19 cellular contexts compared by ENCODE assay signal in genomic region chr3:193883551-193883950, GRCh38.
DNase-seq lines count a peak whose midpoint lies in the region; FAIRE-seq and TF ChIP-seq lines count a peak whose summit lies in the region.
"Had no signal": no experiment of that assay in that cellular context is flagged by ENCODE, and none has a peak within 500 bp of the region (broad histone marks: within the 10 kb centered on the region; RNA-seq: fewer than 3 reads in every experiment).

No MANE protein-coding gene starts in this region.

- intact Hi-C loops in mammary epithelial cell (cut with micrococcal nuclease), result no loop called here
- intact Hi-C loops in CD4-positive, alpha-beta memory T cell (cut with micrococcal nuclease), result no loop called here

- H3K4me1 Mint-ChIP-seq in CD4-positive, alpha-beta memory T cell, result no peaks in the 10 kb centered on the region

- H3K27ac ChIP-seq in mammary epithelial cell (ENCODE audit: insufficient read depth, low read depth, low read length) (peak overlapping the region; percentile 27), caudate nucleus (ENCODE audit: low read depth, low read length) (no peak overlapping the region)
- H3K27ac ChIP-seq in CD4-positive, alpha-beta memory T cell (ENCODE audit: low read depth, low read length), result no peak overlapping the region
- H3K27ac ChIP-seq: body of pancreas, SK-N-MC, upper lobe of right lung had no signal

- 88% methylated on average over 1 of the region's 3 CpGs for WGBS in mammary epithelial cell (ENCODE audit: low coverage, missing lambda C conversion rate)

- H3K9me3 Mint-ChIP-seq in CD4-positive, alpha-beta memory T cell, result peaks cover 0 to 2% (median 0%) of the 10 kb centered on the region in 8 donors
- H3K9me3 Mint-ChIP-seq: CD8-positive, alpha-beta T cell; stimulated activated naive CD8-positive, alpha-beta T cell treated with anti-CD3 and anti-CD28 coated beads, Interleukin-15, Interleukin-2, amounts not matched to agents 100 ng/mL and 50 ng/mL, for 24 hours had no signal

- H3K4me3 Mint-ChIP-seq in CD4-positive, alpha-beta memory T cell, result no peak overlapping the region
- H3K4me3 Mint-ChIP-seq: CD8-positive, alpha-beta T cell; stimulated activated naive CD8-positive, alpha-beta T cell treated with anti-CD3 and anti-CD28 coated beads, Interleukin-15, Interleukin-2, amounts not matched to agents 100 ng/mL and 50 ng/mL, for 24 hours had no signal

- DNase-seq in ACHN, result peak; percentile 72
- DNase-seq in M059J (ENCODE audit: low read depth), result peak; percentile 98
- DNase-seq in mammary epithelial cell, result peak; percentile 64
- peak; percentile 77 for DNase-seq in glomerular visceral epithelial cell (ENCODE audit: extremely low spot score)
- no peak for DNase-seq in GM19239 (ENCODE audit: insufficient read length, low spot score)
- no peak for DNase-seq in NCI-H1417 (lab: John Stamatoyannopoulos, UW)
- no peak for DNase-seq in caudate nucleus (lab: John Stamatoyannopoulos, UW)
- DNase-seq in CD4-positive, alpha-beta memory T cell, result no peak
- DNase-seq: activated CD4-positive, alpha-beta T cell treated with anti-CD3 and anti-CD28 coated beads for 4 hours; activated CD8-positive, alpha-beta memory T cell treated with anti-CD3 and anti-CD28 coated beads, Interleukin-2, amount 50 U/mL, for 48 hours; activated naive CD4-positive, alpha-beta T cell; body of pancreas; CD8-positive, alpha-beta T cell; cortex of kidney; NCI-H2081; NCI-H526 had no signal

- H3K4me2 ChIP-seq in mammary epithelial cell (ENCODE audit: insufficient read depth, low read depth, low read length), result no peak overlapping the region

- H4K20me1 ChIP-seq in mammary epithelial cell (ENCODE audit: insufficient read depth, low read length), result no peaks in the 10 kb centered on the region

- H3K27me3 ChIP-seq in mammary epithelial cell (ENCODE audit: insufficient read depth, low read length), result no peaks in the 10 kb centered on the region
- H3K27me3 ChIP-seq in CD4-positive, alpha-beta memory T cell (ENCODE audit: insufficient read depth, low read length), result no peaks in the 10 kb centered on the region
- H3K27me3 ChIP-seq: body of pancreas, upper lobe of right lung had no signal

- FAIRE-seq in GM19239 (lab: Jason Lieb, UNC), result no peak

- no TSS peak for BruUV-seq in mammary epithelial cell (replicated peaks; lab: Mats Ljungman, UMichigan)

- CTCF ChIA-PET in mammary epithelial cell (lab: Charles Lee; ENCODE audit: low non-redundant PET), result no interaction called here
- CTCF ChIA-PET in CD4-positive, alpha-beta memory T cell (lab: Charles Lee; ENCODE audit: partially characterized antibody), result no interaction called here

- H3K27me3 Mint-ChIP-seq in CD4-positive, alpha-beta memory T cell, result peaks cover 4 to 9% of the 10 kb centered on the region in 2 donors
- H3K27me3 Mint-ChIP-seq: stimulated activated naive CD8-positive, alpha-beta T cell treated with anti-CD3 and anti-CD28 coated beads, Interleukin-15, Interleukin-2, amounts not matched to agents 100 ng/mL and 50 ng/mL, for 24 hours had no signal

- POLR2A ChIA-PET in CD4-positive, alpha-beta memory T cell (lab: Charles Lee; ENCODE audit: partially characterized antibody), result no interaction called here

- no peak overlapping the region for H3K9ac ChIP-seq in mammary epithelial cell (ENCODE audit: insufficient read depth, low read length)

- H3K36me3 ChIP-seq in mammary epithelial cell (ENCODE audit: insufficient read depth, low read length), result no peaks in the 10 kb centered on the region
- no peaks in the 10 kb centered on the region for H3K36me3 ChIP-seq in CD4-positive, alpha-beta memory T cell (ENCODE audit: insufficient read depth, low read length)
- H3K36me3 ChIP-seq: upper lobe of right lung had no signal

- H3K36me3 Mint-ChIP-seq in CD4-positive, alpha-beta memory T cell, result no peaks in the 10 kb centered on the region
- H3K36me3 Mint-ChIP-seq: CD8-positive, alpha-beta T cell had no signal

- H3K9me3 ChIP-seq in mammary epithelial cell (replicated peaks; ENCODE audit: insufficient read depth, low read length), result no peaks in the 10 kb centered on the region
- no peaks in the 10 kb centered on the region for H3K9me3 ChIP-seq in CD4-positive, alpha-beta memory T cell (ENCODE audit: control insufficient read depth in 1 of 2, low read length in 2 of 2)
- H3K9me3 ChIP-seq: body of pancreas, upper lobe of right lung had no signal

- no peak overlapping the region for H3K27ac Mint-ChIP-seq in CD4-positive, alpha-beta memory T cell
- H3K27ac Mint-ChIP-seq: CD8-positive, alpha-beta T cell; stimulated activated naive CD8-positive, alpha-beta T cell treated with anti-CD3 and anti-CD28 coated beads, Interleukin-15, Interleukin-2, amounts not matched to agents 100 ng/mL and 50 ng/mL, for 24 hours had no signal

- H3K4me3 ChIP-seq in mammary epithelial cell (replicated peaks in 1 of 3; ENCODE audit: insufficient read depth in 1 of 3, low read depth in 2 of 3, low read length in 3 of 3), result no peak overlapping the region
- H3K4me3 ChIP-seq in CD4-positive, alpha-beta memory T cell (ENCODE audit: low read length in 2 of 2), result no peak overlapping the region
- H3K4me3 ChIP-seq: body of pancreas, SK-N-MC, upper lobe of right lung had no signal

- H2AFZ ChIP-seq in mammary epithelial cell (ENCODE audit: low read depth, low read length), result no peak overlapping the region

- in situ Hi-C loops in ACHN (cut with HindIII; ENCODE audit: low pct_ligation_motif_present, low pct_unique_long_range_greater_than_20kb, low sequenced_read_pairs) (no loop called here), mammary epithelial cell (cut with MboI; ENCODE audit: low sequenced_read_pairs in 2 of 2) (no loop called here)

- peaks cover 21% of the 10 kb centered on the region for H3K4me1 ChIP-seq in mammary epithelial cell (ENCODE audit: insufficient read depth, low read length)
- H3K4me1 ChIP-seq in CD4-positive, alpha-beta memory T cell (ENCODE audit: insufficient read depth, low read length), result no peaks in the 10 kb centered on the region
- H3K4me1 ChIP-seq: body of pancreas, upper lobe of right lung had no signal

- no peak for TF ChIP-seq CTCF in mammary epithelial cell (conservative IDR thresholded peaks at IDR 0.05 in 1 of 2, IDR thresholded peaks at IDR 0.05 in 1 of 2; ENCODE audit: extremely low read depth in 1 of 2, insufficient read depth in 1 of 2, low read depth in 1 of 2, low read length in 2 of 2)

- dilution Hi-C loops in mammary epithelial cell (cut with HindIII; ENCODE audit: low sequenced_read_pairs), result loop anchor here (5.0 kb wide), 1 partner anchor 49 kb away; no protein-coding TSS in a partner anchor

- H3K79me2 ChIP-seq in mammary epithelial cell (ENCODE audit: insufficient read depth, low read length), result no peaks in the 10 kb centered on the region

Comparison
In these comparisons a context has a peak if more than half of its experiments do, and no peak if none do; other contexts are left out.
1. DNase-seq: peak in ACHN (single experiment), M059J (single experiment), mammary epithelial cell (single experiment) and glomerular visceral epithelial cell (single experiment); none in GM19239 (single experiment), NCI-H1417 (0 of 3), caudate nucleus (0 of 61) and CD4-positive, alpha-beta memory T cell (0 of 5).